In genomic region chr2:166384774-166385173, GRCh38 we compare ENCODE assay signal across 2 cellular contexts.
TF ChIP-seq lines count a peak whose summit lies in the region.

No MANE protein-coding gene starts in this region.

TF ChIP-seq in IMR-90, 13 proteins besides CTCF, POLR2A, EP300 and RAD21:
- no peak for TF ChIP-seq FOS (IDR thresholded peaks at IDR 0.05; ENCODE audit: low read depth, low read length)
- TF ChIP-seq SMC3 (IDR thresholded peaks at IDR 0.05; ENCODE audit: low read depth, low read length) = peak; percentile 67
TF ChIP-seq in IMR-90: peak in this region for 1.

TF ChIP-seq in K562, 482 proteins besides CTCF, POLR2A, EP300 and RAD21 (continues in another document):
- TF ChIP-seq PATZ1 (CRISPR knock-in tag; IDR thresholded peaks at IDR 0.05; ENCODE audit: borderline replicate concordance) (no peak), SMAD2 (IDR thresholded peaks at IDR 0.05; ENCODE audit: low read depth, low read length) (no peak), BCOR (IDR thresholded peaks at IDR 0.05) (peak; percentile 54; the same call in 1 of the 2 replicates), PHF21A (IDR thresholded peaks at IDR 0.05; ENCODE audit: borderline replicate concordance, low read depth) (0 out of 2 replicates have a peak, but pooled peaks have one; percentile 31), SMARCA4 (IDR thresholded peaks at IDR 0.05) (0 out of 2 replicates have a peak, but pooled peaks have one; percentile 15), ZC3H4 (CRISPR knock-in tag; IDR thresholded peaks at IDR 0.05; ENCODE audit: borderline replicate concordance) (no peak), CEBPB (tag; IDR thresholded peaks at IDR 0.05) (peak; percentile 70; the same call in 1 of the 2 replicates), FOXP4 (CRISPR knock-in tag; IDR thresholded peaks at IDR 0.05; ENCODE audit: borderline replicate concordance) (no peak), ARID1B (IDR thresholded peaks at IDR 0.05) (peak; percentile 17; the same call in 1 of the 2 replicates), RNF219 (CRISPR knock-in tag; IDR thresholded peaks at IDR 0.05) (no peak), PTRF (tag; IDR thresholded peaks at IDR 0.05) (no peak), ZBTB33 (CRISPR knock-in tag; IDR thresholded peaks at IDR 0.05) (0 out of 2 replicates have a peak, but pooled peaks have one; percentile 19), TFAM (CRISPR knock-in tag; conservative IDR thresholded peaks at IDR 0.05) (no peak), TEAD2 (tag; IDR thresholded peaks at IDR 0.05) (no peak), ESRRB (CRISPR knock-in tag; IDR thresholded peaks at IDR 0.05; ENCODE audit: borderline replicate concordance) (no peak), ETS1 (conservative IDR thresholded peaks at IDR 0.05; ENCODE audit: control insufficient read depth, low read depth, low read length) (no peak), CREB5 (CRISPR knock-in tag; IDR thresholded peaks at IDR 0.05) (no peak), FOXJ2 (tag; IDR thresholded peaks at IDR 0.05) (no peak), RBM15 (IDR thresholded peaks at IDR 0.05; ENCODE audit: insufficient read depth, low read length) (no peak), ZFP1 (CRISPR knock-in tag; IDR thresholded peaks at IDR 0.05) (no peak), BCL6 (CRISPR knock-in tag; IDR thresholded peaks at IDR 0.05) (no peak), ATF6 (CRISPR knock-in tag; IDR thresholded peaks at IDR 0.05) (no peak), NFIC (IDR thresholded peaks at IDR 0.05) (peak; percentile 99), CAMTA2 (CRISPR knock-in tag; conservative IDR thresholded peaks at IDR 0.05) (no peak), CC2D1A (IDR thresholded peaks at IDR 0.05) (0 out of 2 replicates have a peak, but pooled peaks have one; percentile 26), NCOA2 (IDR thresholded peaks at IDR 0.05; ENCODE audit: partially characterized antibody in 2 of 2) (peak in 1 of 2 experiments; percentile 64), MIER1 (IDR thresholded peaks at IDR 0.05; ENCODE audit: low read depth) (0 out of 2 replicates have a peak, but pooled peaks have one; percentile 11), NFIX (CRISPR knock-in tag; IDR thresholded peaks at IDR 0.05; ENCODE audit: low read depth) (peak; percentile 75), ZNF41 (CRISPR knock-in tag; conservative IDR thresholded peaks at IDR 0.05) (no peak), U2AF2 (optimal IDR thresholded peaks at IDR 0.05; ENCODE audit: low read depth, low read length) (no peak), CHAMP1 (IDR thresholded peaks at IDR 0.05) (peak; percentile 68), MNT (conservative IDR thresholded peaks at IDR 0.05) (0 out of 4 replicates have a peak, but pooled peaks of 1 of the 2 experiments have one; percentile 23)
